Comparison of ENCODE assay signal across 8 cellular contexts in the genomic region with DNA sequence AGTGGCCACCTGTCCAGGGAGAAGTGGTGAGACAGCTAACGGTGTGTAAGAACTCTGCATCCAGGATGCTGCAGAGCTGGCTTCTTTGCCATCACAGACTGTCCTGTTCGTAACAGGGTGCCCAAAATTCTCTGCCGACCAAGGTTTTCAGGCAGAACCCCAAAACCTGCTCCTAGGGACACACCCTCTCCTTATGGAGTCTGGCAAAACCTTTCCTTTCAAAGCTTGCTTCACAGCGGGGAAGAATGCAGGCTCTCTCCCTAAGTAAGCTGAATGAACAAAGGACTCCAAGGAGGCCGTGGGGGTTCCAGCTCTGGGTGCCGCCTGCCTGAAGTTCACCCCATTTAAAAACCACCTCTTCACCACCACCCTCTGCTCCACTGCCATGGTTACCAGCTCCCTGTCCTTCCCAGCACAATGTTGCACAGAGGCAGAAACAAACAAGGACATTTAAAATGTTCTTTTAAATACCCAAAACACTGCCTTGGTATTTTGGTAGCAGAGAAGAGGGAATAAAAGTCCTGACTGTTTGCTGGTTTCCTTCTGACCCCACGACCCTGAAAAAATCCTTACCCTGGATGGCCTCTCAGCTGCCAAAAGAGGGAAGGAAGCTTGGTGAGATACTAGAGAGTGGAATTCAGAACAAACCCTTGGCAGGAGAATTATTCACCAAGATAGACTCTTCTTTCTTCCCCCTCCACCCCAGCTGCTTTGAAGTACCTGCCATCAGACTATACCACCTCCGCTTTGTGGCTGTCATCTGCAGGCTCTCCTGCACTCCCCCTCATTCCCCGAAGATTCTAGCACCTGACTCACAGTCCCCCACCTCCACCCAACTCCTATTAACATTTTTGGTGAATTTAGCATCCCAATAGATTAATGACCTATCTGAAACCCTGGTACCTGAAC. TPM values are rescaled to one million over a fixed set of nuclear protein-coding genes. Genes with fewer than 3 reads are reported as not detected.
DNase-seq lines count a peak whose midpoint lies in the region; ATAC-seq and TF ChIP-seq lines count a peak whose summit lies in the region.

No MANE protein-coding gene starts in this region.

- no peaks in the 10 kb centered on the region for H4K20me1 ChIP-seq in fibroblast of lung (ENCODE audit: control insufficient read depth, extremely low read depth, insufficient read depth, low read length)

- peaks cover 10% of the 10 kb centered on the region for H3K79me1 ChIP-seq in trophoblast cell (ENCODE audit: low read length)

- no peak for TF ChIP-seq CTCF in HL-60 (IDR thresholded peaks at IDR 0.05; ENCODE audit: insufficient read depth, low read length)
- no peak for TF ChIP-seq CTCF in fibroblast of lung (conservative IDR thresholded peaks at IDR 0.05 in 1 of 2, IDR thresholded peaks at IDR 0.05 in 1 of 2; ENCODE audit: low read depth in 1 of 2, low read length in 2 of 2)

- H3K18ac ChIP-seq in trophoblast cell (ENCODE audit: low read length), result peak overlapping the region; percentile 9

- H2BK12ac ChIP-seq in trophoblast cell (ENCODE audit: low read length), result no peak overlapping the region

- no peak overlapping the region for H4K91ac ChIP-seq in trophoblast cell (ENCODE audit: low read depth, low read length)

- no peak overlapping the region for H3K4ac ChIP-seq in trophoblast cell (ENCODE audit: low read depth, low read length)

- no peak overlapping the region for H2AK5ac ChIP-seq in trophoblast cell (ENCODE audit: low read length)

- peak; percentile 37 for DNase-seq in AG08395 (ENCODE audit: low spot score)
- DNase-seq in HL-60 (ENCODE audit: low read depth in 1 of 2, low spot score in 1 of 2), result no peak
- peak; percentile 67 for DNase-seq in activated T-cell treated with anti-CD3 and anti-CD28 coated beads for 4 hours
- peak; percentile 64 to 74 for DNase-seq in fibroblast of lung (ENCODE audit: low read depth in 2 of 2)
- no peak for DNase-seq in trophoblast cell
- no peak for DNase-seq in SIG-M5 treated with dmso at 0.1 percent for 504 hours (lab: John Stamatoyannopoulos, UW; ENCODE audit: unreplicated experiment)
- DNase-seq in HPDE6-E6E7 (ENCODE audit: extremely low spot score), result no peak

- no peak overlapping the region for H3K4me3 ChIP-seq in HL-60 (replicated peaks; ENCODE audit: insufficient read depth, low read length)
- peak overlapping the region in 2 of 4 experiments; percentile 34 to 64 for H3K4me3 ChIP-seq in fibroblast of lung (replicated peaks in 1 of 4; ENCODE audit: control extremely low read depth in 1 of 4, insufficient read depth in 1 of 4, low read depth in 3 of 4, low read length in 4 of 4)
- no peak overlapping the region for H3K4me3 ChIP-seq in trophoblast cell (ENCODE audit: low read depth, low read length)

- H4K12ac ChIP-seq in trophoblast cell (ENCODE audit: low read depth, low read length), result no peak overlapping the region

- H3K27ac ChIP-seq in HL-60 (replicated peaks) (peak overlapping the region; percentile 96), fibroblast of lung (ENCODE audit: insufficient read depth, low read length) (peak overlapping the region; percentile 99), trophoblast cell (ENCODE audit: low read depth, low read length) (no peak overlapping the region)

- no peak overlapping the region for H2BK120ac ChIP-seq in trophoblast cell (ENCODE audit: insufficient read depth, low read length, poor library complexity)

- no peak for ATAC-seq in GM21447 (IDR thresholded peaks at IDR 0.05; ENCODE audit: unreplicated experiment)

- H3K4me1 ChIP-seq in fibroblast of lung (ENCODE audit: control insufficient read depth, extremely low read depth, insufficient read depth, low read length), result peaks cover 21% of the 10 kb centered on the region
- H3K4me1 ChIP-seq in trophoblast cell (ENCODE audit: control insufficient read depth in 1 of 2, insufficient read depth in 2 of 2, low read length in 2 of 2), result peaks cover 6 to 17% of the 10 kb centered on the region in 2 experiments

- H3K9ac ChIP-seq in fibroblast of lung (ENCODE audit: insufficient read depth, low read length) (peak overlapping the region; percentile 97), trophoblast cell (ENCODE audit: low read length) (no peak overlapping the region)

- H3K9me3 ChIP-seq in fibroblast of lung (ENCODE audit: control insufficient read depth, insufficient read depth, low read depth, low read length) (no peaks in the 10 kb centered on the region), trophoblast cell (ENCODE audit: insufficient read depth, low read depth, low read length) (peaks cover 3% of the 10 kb centered on the region)

- H3K23ac ChIP-seq in trophoblast cell (ENCODE audit: low read length), result no peak overlapping the region

- H2AFZ ChIP-seq in fibroblast of lung (ENCODE audit: low read length), result no peak overlapping the region
- H2AFZ ChIP-seq in trophoblast cell (ENCODE audit: insufficient read depth, low read length, poor library complexity), result peak overlapping the region; percentile 37

- H3K27me3 ChIP-seq in HL-60 (ENCODE audit: insufficient read depth, poor library complexity, severe bottlenecking) (no peaks in the 10 kb centered on the region), fibroblast of lung (ENCODE audit: control insufficient read depth, insufficient read depth, low read length) (no peaks in the 10 kb centered on the region), trophoblast cell (ENCODE audit: insufficient read depth, low read length) (peaks cover 3% of the 10 kb centered on the region)

- no peak overlapping the region for H4K8ac ChIP-seq in trophoblast cell (ENCODE audit: low read depth, low read length)

- H3K4me2 ChIP-seq in fibroblast of lung (ENCODE audit: extremely low read depth, insufficient read depth, low read length), result peak overlapping the region; percentile 99
- H3K4me2 ChIP-seq in trophoblast cell (ENCODE audit: low read length), result peak overlapping the region; percentile 100

- H3K79me2 ChIP-seq in fibroblast of lung (ENCODE audit: control insufficient read depth, insufficient read depth, low read length) (no peaks in the 10 kb centered on the region), trophoblast cell (ENCODE audit: control insufficient read depth, insufficient read depth, low read length, poor library complexity) (no peaks in the 10 kb centered on the region)

- H3K14ac ChIP-seq in trophoblast cell (ENCODE audit: low read length), result no peak overlapping the region

- no peaks in the 10 kb centered on the region for H3K36me3 ChIP-seq in fibroblast of lung (ENCODE audit: control insufficient read depth, insufficient read depth, low read length)
- no peaks in the 10 kb centered on the region for H3K36me3 ChIP-seq in trophoblast cell (ENCODE audit: control insufficient read depth in 1 of 2, insufficient read depth in 2 of 2, low read length in 2 of 2)

- no peak overlapping the region for H2BK5ac ChIP-seq in trophoblast cell (ENCODE audit: low read depth, low read length, poor library complexity)

- WGBS in trophoblast cell (ENCODE audit: extremely low coverage, insufficient coverage, insufficient read length), result no CpG with 5 or more reads among the region's 9 CpGs

RNA-seq across cellular contexts. Expression of a gene that starts 7.1 kb away (rescaled TPM):
- total RNA-seq in fibroblast of lung, result 27.6 and 29.5 TPM in 2 replicates
- polyA plus RNA-seq in fibroblast of lung, result 8.3 and 27.0 TPM in 2 replicates
- polyA plus RNA-seq in fibroblast of lung (2012), result 6.2 and 19.1 TPM in 2 replicates
- polyA minus RNA-seq in fibroblast of lung (ENCODE audit: low replicate concordance), result 6.0 and 10.8 TPM in 2 replicates
- polyA plus RNA-seq in trophoblast cell (2013), result 0.15 TPM in 2 replicates

Comparison
In these comparisons a context has a peak if more than half of its experiments do, and no peak if none do; other contexts are left out.
1. DNase-seq: peak in AG08395 (single experiment), activated T-cell treated with anti-CD3 and anti-CD28 coated beads for 4 hours (single experiment) and fibroblast of lung (2 of 2); none in HL-60 (0 of 2), trophoblast cell (0 of 2), SIG-M5 treated with dmso at 0.1 percent for 504 hours (single experiment) and HPDE6-E6E7 (single experiment).